In the genomic region with DNA sequence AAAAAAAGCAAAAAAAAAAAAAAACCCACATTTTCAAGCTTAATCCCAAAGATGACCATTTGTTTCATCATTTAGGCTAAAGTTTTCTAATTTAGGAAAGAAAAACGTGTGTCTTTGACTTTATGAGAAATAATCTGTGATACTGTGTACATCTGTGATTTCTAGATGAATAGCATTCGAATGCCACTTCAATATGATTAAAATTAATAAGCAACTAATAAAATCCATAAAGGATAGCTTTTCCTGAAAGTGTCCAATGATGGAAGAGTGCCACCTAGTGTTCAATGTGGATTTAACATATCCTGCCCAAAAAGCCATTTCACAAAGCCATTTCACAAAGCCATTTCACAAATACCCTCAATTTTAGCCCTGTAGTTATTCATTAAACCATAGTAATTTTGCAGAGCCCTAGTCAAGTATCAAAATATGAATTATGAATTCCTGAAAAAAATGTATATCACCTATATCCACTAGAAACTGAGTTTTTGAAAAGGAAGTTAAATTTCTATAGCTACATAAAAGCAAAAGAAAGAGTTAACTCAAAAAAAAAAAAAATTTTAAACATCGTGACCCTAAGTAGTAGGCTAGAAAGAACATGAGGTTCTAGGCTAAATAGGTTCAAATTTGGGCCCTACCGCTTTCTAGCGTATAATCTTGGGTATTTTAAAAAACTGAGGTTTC, we compare ENCODE assay signal across 8 cellular contexts. TPM values are rescaled to one million over a fixed set of nuclear protein-coding genes. Genes with fewer than 3 reads are reported as not detected.
A peak's percentile ranks its signal among the peaks of the same experiment; 100 is the strongest.
DNase-seq lines count a peak whose midpoint lies in the region; ATAC-seq, FAIRE-seq and TF ChIP-seq lines count a peak whose summit lies in the region.

No MANE protein-coding gene starts in this region.

- H3K9me3 ChIP-seq in kidney (ENCODE audit: control insufficient read depth in 1 of 2, low read length in 2 of 2) = no peaks in the 10 kb centered on the region

- H3K4me3 ChIP-seq in astrocyte of the cerebellum (ENCODE audit: low read depth, low read length) = no peak overlapping the region
- no peak overlapping the region for H3K4me3 ChIP-seq in kidney (ENCODE audit: low read length in 2 of 2)

- peak; percentile 64 for TF ChIP-seq CTCF in AG09319 (IDR thresholded peaks at IDR 0.05; ENCODE audit: low read depth, low read length)
- peak; percentile 70 for TF ChIP-seq CTCF in GM10266 (IDR thresholded peaks at IDR 0.05; ENCODE audit: control insufficient read depth, insufficient read depth, low read depth, missing control alignments)
- TF ChIP-seq CTCF in astrocyte of the cerebellum (IDR thresholded peaks at IDR 0.05; ENCODE audit: low read depth, low read length, missing control alignments) = peak; percentile 49
- peak; percentile 81 for TF ChIP-seq CTCF in kidney (IDR thresholded peaks at IDR 0.05; ENCODE audit: borderline replicate concordance, extremely low read depth, insufficient read depth)
- TF ChIP-seq CTCF in type B pancreatic cell (conservative IDR thresholded peaks at IDR 0.05) = peak; percentile 92

- H3K4me1 ChIP-seq in kidney (ENCODE audit: control insufficient read depth in 1 of 2, insufficient read depth in 1 of 2, low read depth in 1 of 2, low read length in 2 of 2) = no peaks in the 10 kb centered on the region

- H3K36me3 ChIP-seq in kidney (ENCODE audit: control insufficient read depth in 1 of 2, insufficient read depth in 2 of 2, low read length in 2 of 2) = no peaks in the 10 kb centered on the region

- ATAC-seq in GM18502 (IDR thresholded peaks at IDR 0.05; ENCODE audit: poor library complexity, unreplicated experiment) = no peak

- in situ Hi-C loops in astrocyte of the cerebellum (cut with HindIII; ENCODE audit: low sequenced_read_pairs) = loop anchor here (25.0 kb wide), 1 partner anchor 736 kb away; no protein-coding TSS in a partner anchor

- no peaks in the 10 kb centered on the region for H3K27me3 Mint-ChIP-seq in type B pancreatic cell

- intact Hi-C loops in kidney (cut with DNase I) = no loop called here

- no peak overlapping the region for H3K27ac Mint-ChIP-seq in type B pancreatic cell

- peaks cover 4% of the 10 kb centered on the region for H3K9me3 Mint-ChIP-seq in type B pancreatic cell

- no peaks in the 10 kb centered on the region for H3K36me3 Mint-ChIP-seq in type B pancreatic cell

- H3K27ac ChIP-seq in kidney (ENCODE audit: low read depth in 2 of 2, low read length in 2 of 2) = no peak overlapping the region

- no peak overlapping the region for H3K9ac ChIP-seq in kidney (ENCODE audit: low read length in 2 of 2)

- FAIRE-seq in kidney (lab: Jason Lieb, UNC) = peak; percentile 94

- DNase-seq in AG09319 (ENCODE audit: extremely low read depth, low read depth) = no peak
- peak; percentile 38 for DNase-seq in GM10266 (ENCODE audit: extremely low spot score)
- peak; percentile 50 for DNase-seq in NCI-H2171 (lab: John Stamatoyannopoulos, UW)
- peak; percentile 52 for DNase-seq in astrocyte of the cerebellum (ENCODE audit: low read depth)
- DNase-seq in kidney = no peak
- no peak for DNase-seq in type B pancreatic cell (ENCODE audit: extremely low spot score, unreplicated experiment)
- no peak for DNase-seq in activated CD4-positive, alpha-beta T cell treated with anti-CD3 and anti-CD28 coated beads, Interleukin-2, amount 50 U/mL, for 4 hours

- no peak overlapping the region for H3K4me3 Mint-ChIP-seq in type B pancreatic cell

- H3K4me1 Mint-ChIP-seq in type B pancreatic cell (ENCODE audit: unreplicated experiment) = peaks cover 4% of the 10 kb centered on the region

RNA-seq across cellular contexts. Expression of a gene that starts 19.1 kb away (rescaled TPM):
- 31.9 TPM for total RNA-seq in kidney
- polyA plus RNA-seq in kidney (ENCODE audit: insufficient read depth, low read depth, low replicate concordance) = 13.7 TPM
- total RNA-seq in type B pancreatic cell (ENCODE audit: low replicate concordance) = 13.5 and 25.9 TPM in 2 replicates

RNA-seq across cellular contexts. Expression of a gene that starts 19.5 kb away (rescaled TPM):
- 25.3 TPM for total RNA-seq in kidney
- polyA plus RNA-seq in kidney (ENCODE audit: insufficient read depth, low read depth, low replicate concordance) = 10.3 TPM
- total RNA-seq in type B pancreatic cell (ENCODE audit: low replicate concordance) = 20.3 and 21.7 TPM in 2 replicates

Comparison
In these comparisons a context has a peak if more than half of its experiments do, and no peak if none do; other contexts are left out.
1. DNase-seq: peak in GM10266 (single experiment), NCI-H2171 (single experiment) and astrocyte of the cerebellum (single experiment); none in AG09319 (single experiment), kidney (single experiment), type B pancreatic cell (single experiment) and activated CD4-positive, alpha-beta T cell treated with anti-CD3 and anti-CD28 coated beads, Interleukin-2, amount 50 U/mL, for 4 hours (0 of 2).
2. Peak in every context shown above with its lines, with median percentiles within 50 percentile points of each other: CTCF ChIP-seq.